Comparison of ENCODE assay signal across 21 cellular contexts in genomic region chr5:163497315-163497714, GRCh38. TPM values are rescaled to one million over a fixed set of nuclear protein-coding genes. Genes with fewer than 3 reads are reported as not detected.
DNase-seq lines count a peak whose midpoint lies in the region; ATAC-seq, FAIRE-seq and TF ChIP-seq lines count a peak whose summit lies in the region.
"Had no signal": no experiment of that assay in that cellular context is flagged by ENCODE, and none has a peak within 500 bp of the region (broad histone marks: within the 10 kb centered on the region; RNA-seq: fewer than 3 reads in every experiment).

No MANE protein-coding gene starts in this region.

- H3K4me1 Mint-ChIP-seq in Caco-2 (ENCODE audit: low read depth, unreplicated experiment) = no peaks in the 10 kb centered on the region

- BruUV-seq in GM12878 (replicated peaks; lab: Mats Ljungman, UMichigan) (no TSS peak), Caco-2 (replicated peaks; lab: Mats Ljungman, UMichigan) (no TSS peak)

- TF ChIP-seq CTCF in GM12878 (IDR thresholded peaks at IDR 0.05 in 2 of 3, conservative IDR thresholded peaks at IDR 0.05 in 1 of 3; ENCODE audit: control insufficient read depth in 2 of 3, extremely low read depth in 1 of 3, insufficient read depth in 1 of 3, low read depth in 3 of 3, low read length in 3 of 3) (no peak), Caco-2 (IDR thresholded peaks at IDR 0.05; ENCODE audit: insufficient read depth in 1 of 2, low read depth in 1 of 2, low read length in 1 of 2, severe bottlenecking in 1 of 2, unreplicated experiment in 1 of 2) (no peak)

- no peak for TF ChIP-seq RAD21 in GM12878 (IDR thresholded peaks at IDR 0.05; ENCODE audit: insufficient read depth, low read depth, low read length)

- FAIRE-seq in GM12891 (lab: Jason Lieb, UNC) (peak; percentile 48), GM12878 (lab: Jason Lieb, UNC) (no peak)

- H3K4me3 Mint-ChIP-seq in Caco-2 (ENCODE audit: unreplicated experiment) = no peak overlapping the region
- H3K4me3 Mint-ChIP-seq: HFFc6 had no signal

- peaks cover 7% of the 10 kb centered on the region for H3K36me3 Mint-ChIP-seq in Caco-2 (ENCODE audit: insufficient read depth, unreplicated experiment)

- no peaks in the 10 kb centered on the region for H3K9me3 Mint-ChIP-seq in Caco-2 (ENCODE audit: unreplicated experiment)
- H3K9me3 Mint-ChIP-seq: HFFc6 had no signal

- in situ Hi-C loops in GM12878 (cut with MboI) = no loop called here

- CTCF ChIA-PET in GM12878 (lab: Yijun Ruan, JAX) (no interaction called here), Caco-2 (lab: Charles Lee) (no interaction called here)

- no peak for TF ChIP-seq POLR2A in GM12891 (IDR thresholded peaks at IDR 0.05; ENCODE audit: low read depth, low read length)
- TF ChIP-seq POLR2A in GM12878 (IDR thresholded peaks at IDR 0.05; ENCODE audit: low read depth, low read length) = no peak

- H3K27ac ChIP-seq in GM12878 (ENCODE audit: control insufficient read depth, insufficient read depth) = no peak overlapping the region
- H3K27ac ChIP-seq: BLaER1 treated with 17β-estradiol and CSF1 and Interleukin-3, amounts not matched to agents 10 nM and 100 nM; HL-60; KMS-11 had no signal

- intact Hi-C loops in GM12878 (cut with micrococcal nuclease; ENCODE audit: unreplicated experiment) = no loop called here
- intact Hi-C loops in Caco-2 (cut with micrococcal nuclease; ENCODE audit: unreplicated experiment) = no loop called here

- no peaks in the 10 kb centered on the region; a peak in 1 of 4 replicates for H3K36me3 ChIP-seq in GM12878 (ENCODE audit: control insufficient read depth in 2 of 2, insufficient read depth in 2 of 2, low read length in 1 of 2)
- H3K36me3 ChIP-seq in Caco-2 (ENCODE audit: control insufficient read depth, insufficient read depth, low read length) = no peaks in the 10 kb centered on the region; the same call in 1 of the 2 replicates

- POLR2A ChIA-PET in GM12878 (lab: Charles Lee) (interaction anchor here (0.9 to 1.4 kb wide), 3 partner anchors 28 to 58 kb away, joined by 4 to 6 read pairs (median 4); no protein-coding TSS in a partner anchor), Caco-2 (lab: Charles Lee) (no interaction called here)

- SMC1A ChIA-PET in GM12878 (lab: Charles Lee; ENCODE audit: uncharacterized antibody, unreplicated experiment) = interaction anchor here (0.7 to 1.2 kb wide), 3 partner anchors 11 to 1390 kb away, joined by 3 to 4 read pairs (median 3); no protein-coding TSS in a partner anchor

- H3K4me1 ChIP-seq in GM12878 (ENCODE audit: control insufficient read depth, insufficient read depth, low read length) (no peaks in the 10 kb centered on the region), Caco-2 (no peaks in the 10 kb centered on the region)

- no peaks in the 10 kb centered on the region for H3K27me3 Mint-ChIP-seq in Caco-2 (ENCODE audit: insufficient read depth, unreplicated experiment)

- DNase-seq in GM12891 (ENCODE audit: insufficient read length, low spot score) = no peak
- no peak for DNase-seq in GM12878 (ENCODE audit: low read depth, low spot score)
- DNase-seq in putamen (ENCODE audit: low spot score) = no peak
- DNase-seq in Caco-2 = no peak
- DNase-seq in stimulated activated CD4-positive, alpha-beta T cell treated with anti-CD3 and anti-CD28 coated beads, Interleukin-2, amount 100 ng/mL, for 48 hours = no peak
- DNase-seq: 8988T, DMS153, EL, GOT3, HFFc6, NCI-H1092, NCI-H1694 treated with DMSO at 0.1 percent for 48 hours, NCI-H2171, NCI-H774, SIG-M5 had no signal

- TF ChIP-seq EP300 in GM12878 (IDR thresholded peaks at IDR 0.05; ENCODE audit: borderline replicate concordance in 1 of 2, control insufficient read depth in 1 of 2, low read depth in 2 of 2, low read length in 2 of 2) = no peak

- no peaks in the 10 kb centered on the region for H3K9me3 ChIP-seq in GM12878 (replicated peaks; ENCODE audit: control insufficient read depth, insufficient read depth, low read length)
- no peaks in the 10 kb centered on the region for H3K9me3 ChIP-seq in Caco-2

- H4K20me1 ChIP-seq in GM12878 (ENCODE audit: control insufficient read depth, insufficient read depth) = no peaks in the 10 kb centered on the region
- H4K20me1 ChIP-seq: BLaER1 treated with 17β-estradiol and CSF1 and Interleukin-3, amounts not matched to agents 10 nM and 100 nM had no signal

- no peak overlapping the region for H3K27ac Mint-ChIP-seq in Caco-2 (ENCODE audit: unreplicated experiment)

- no peaks in the 10 kb centered on the region for H3K79me2 ChIP-seq in GM12878 (ENCODE audit: control insufficient read depth, insufficient read depth, low read length)

- ATAC-seq in GM19351 (IDR thresholded peaks at IDR 0.05; ENCODE audit: unreplicated experiment) (peak; percentile 83), HG02885 (IDR thresholded peaks at IDR 0.05; ENCODE audit: poor library complexity, unreplicated experiment) (peak; percentile 74), GM12878 (peak; percentile 61), HG02870 (IDR thresholded peaks at IDR 0.05; ENCODE audit: unreplicated experiment) (no peak)

- H3K27me3 ChIP-seq in GM12878 (replicated peaks in 1 of 2; ENCODE audit: control insufficient read depth in 2 of 2, insufficient read depth in 2 of 2, low read length in 1 of 2) (no peaks in the 10 kb centered on the region), Caco-2 (replicated peaks; ENCODE audit: control insufficient read depth, insufficient read depth, low read length) (no peaks in the 10 kb centered on the region)
- H3K27me3 ChIP-seq: BLaER1 treated with 17β-estradiol and CSF1 and Interleukin-3, amounts not matched to agents 10 nM and 100 nM had no signal

- no peak overlapping the region; the same call in 1 of the 2 replicates for H3K4me2 ChIP-seq in GM12878 (ENCODE audit: control insufficient read depth, insufficient read depth)
- H3K4me2 ChIP-seq: BLaER1 treated with 17β-estradiol and CSF1 and Interleukin-3, amounts not matched to agents 10 nM and 100 nM; KMS-11 had no signal

- no peak overlapping the region for H2AFZ ChIP-seq in GM12878 (ENCODE audit: control insufficient read depth, low read depth, low read length)

- RAD21 ChIA-PET in GM12878 (lab: Charles Lee; ENCODE audit: unreplicated experiment) = no interaction called here

- H3K4me3 ChIP-seq in GM12878 (no peak overlapping the region), Caco-2 (ENCODE audit: low read depth, low read length) (no peak overlapping the region)
- H3K4me3 ChIP-seq: BLaER1 treated with 17β-estradiol and CSF1 and Interleukin-3, amounts not matched to agents 10 nM and 100 nM had no signal

- WGBS in GM12878 (ENCODE audit: insufficient coverage, insufficient replicate concordance, low lambda C conversion rate, missing lambda C conversion rate) = 72% methylated on average over 3 of the region's 3 CpGs

- no peak overlapping the region for H3K9ac ChIP-seq in GM12878 (ENCODE audit: control insufficient read depth, insufficient read depth, low read length)
- H3K9ac ChIP-seq: BLaER1 treated with 17β-estradiol and CSF1 and Interleukin-3, amounts not matched to agents 10 nM and 100 nM; KMS-11 had no signal

RNA-seq across cellular contexts. Expression of gene MAT2B, which starts 8.1 kb away (rescaled TPM):
- polyA plus RNA-seq in GM12891 (2012; ENCODE audit: low read depth, missing spikeins) = 48.8 TPM
- 33.1 and 35.1 TPM in 2 replicates for total RNA-seq in GM12878 (2013; cell fraction: nucleolus; rRNA removed)
- total RNA-seq in GM12878 (2014; rRNA removed) (43.2 and 53.3 TPM in 2 replicates), GM12878 (2014; rRNA removed; fragmentation: Illumina TruSeq; extraction: Trizol) (46.4 and 48.5 TPM in 2 replicates), GM12878 (2021) (48.0 and 49.7 TPM in 2 replicates), Caco-2 (2022) (23.4 and 25.1 TPM in 2 replicates)
- 39.7 TPM for polyA plus RNA-seq in GM12878 (2011; ENCODE audit: low read depth)
- polyA plus RNA-seq in GM12878 (2011; rRNA removed) (96.8 and 98.5 TPM in 2 replicates), GM12878 (2014; fragmentation: Illumina TruSeq; extraction: Trizol) (61.9 and 75.9 TPM in 2 replicates), GM12878 (2014; fragmentation: Nextera tagmentation; extraction: Ambion mirVana) (10 to 100 TPM; 65.5 to 77.7 TPM), GM12878 (2014; rRNA removed) (37.6 and 46.4 TPM in 2 replicates), GM12878 (2016; fragmentation: Nextera tagmentation; extraction: Ambion mirVana) (100 to 1,000 TPM; 119 to 122 TPM)
- polyA plus RNA-seq in GM12878 (2011; cell fraction: cytosol; rRNA removed) = 28.4 and 28.9 TPM in 2 replicates
- 27.6 and 27.7 TPM in 2 replicates for polyA plus RNA-seq in GM12878 (2011; cell fraction: nucleus; rRNA removed)
- polyA plus RNA-seq in GM12878 (2012) = 49.7 and 62.4 TPM in 2 replicates
- polyA minus RNA-seq in GM12878 (2011; rRNA and poly(A)+ RNA removed) = 29.9 and 47.2 TPM in 2 replicates
- polyA minus RNA-seq in GM12878 (2011; cell fraction: cytosol; rRNA and poly(A)+ RNA removed) = 13.9 and 17.6 TPM in 2 replicates
- 9.1 and 15.5 TPM in 2 replicates for polyA minus RNA-seq in GM12878 (2011; cell fraction: nucleus; rRNA and poly(A)+ RNA removed)

RNA-seq across cellular contexts. Expression of gene HMMR, which starts 36.9 kb away (rescaled TPM):
- 31.1 TPM for polyA plus RNA-seq in GM12891 (2012; ENCODE audit: low read depth, missing spikeins)
- total RNA-seq in GM12878 (2013; cell fraction: nucleolus; rRNA removed) = 24.5 and 26.0 TPM in 2 replicates
- total RNA-seq in GM12878 (2014; rRNA removed) (55.2 and 75.9 TPM in 2 replicates), GM12878 (2014; rRNA removed; fragmentation: Illumina TruSeq; extraction: Trizol) (96.7 and 101 TPM in 2 replicates), GM12878 (2021) (52.6 and 59.3 TPM in 2 replicates), Caco-2 (2022) (61.1 and 64.2 TPM in 2 replicates)
- polyA plus RNA-seq in GM12878 (2011; ENCODE audit: low read depth) = 13.8 TPM
- polyA plus RNA-seq in GM12878 (2011; rRNA removed) (63.9 and 131 TPM in 2 replicates), GM12878 (2014; fragmentation: Illumina TruSeq; extraction: Trizol) (93.0 and 111 TPM in 2 replicates), GM12878 (2014; fragmentation: Nextera tagmentation; extraction: Ambion mirVana) (10 to 100 TPM; 58.1 to 64.4 TPM), GM12878 (2014; rRNA removed) (36.1 and 44.1 TPM in 2 replicates), GM12878 (2016; fragmentation: Nextera tagmentation; extraction: Ambion mirVana) (100 to 1,000 TPM; 117 to 122 TPM)
- 16.7 and 19.6 TPM in 2 replicates for polyA plus RNA-seq in GM12878 (2011; cell fraction: cytosol; rRNA removed)
- 34.3 and 53.5 TPM in 2 replicates for polyA plus RNA-seq in GM12878 (2011; cell fraction: nucleus; rRNA removed)
- 18.8 and 33.5 TPM in 2 replicates for polyA plus RNA-seq in GM12878 (2012)
- 22.7 and 22.8 TPM in 2 replicates for polyA minus RNA-seq in GM12878 (2011; rRNA and poly(A)+ RNA removed)
- 10.8 and 14.7 TPM in 2 replicates for polyA minus RNA-seq in GM12878 (2011; cell fraction: cytosol; rRNA and poly(A)+ RNA removed)
- polyA minus RNA-seq in GM12878 (2011; cell fraction: nucleus; rRNA and poly(A)+ RNA removed) = 14.3 and 16.6 TPM in 2 replicates

RNA-seq across cellular contexts. Expression of gene NUDCD2, which starts 37.4 kb away (rescaled TPM):
- 22.6 TPM for polyA plus RNA-seq in GM12891 (2012; ENCODE audit: low read depth, missing spikeins)
- 38.4 and 41.6 TPM in 2 replicates for total RNA-seq in GM12878 (2013; cell fraction: nucleolus; rRNA removed)
- total RNA-seq in GM12878 (2014; rRNA removed) (23.7 and 24.1 TPM in 2 replicates), GM12878 (2014; rRNA removed; fragmentation: Illumina TruSeq; extraction: Trizol) (20.7 and 25.3 TPM in 2 replicates), GM12878 (2021) (50.4 and 53.9 TPM in 2 replicates), Caco-2 (2022) (50.0 and 50.9 TPM in 2 replicates)
- polyA plus RNA-seq in GM12878 (2011; ENCODE audit: low read depth) = 4.3 TPM
- polyA plus RNA-seq in GM12878 (2011; rRNA removed) (25.0 and 50.1 TPM in 2 replicates), GM12878 (2014; fragmentation: Illumina TruSeq; extraction: Trizol) (21.8 and 24.0 TPM in 2 replicates), GM12878 (2014; fragmentation: Nextera tagmentation; extraction: Ambion mirVana) (10 to 100 TPM in 1 of 2 experiments, 1 to 10 TPM in 1; 9.1 to 18.1 TPM), GM12878 (2014; rRNA removed) (19.5 and 22.5 TPM in 2 replicates), GM12878 (2016; fragmentation: Nextera tagmentation; extraction: Ambion mirVana) (100 to 1,000 TPM; 114 to 133 TPM)
- 7.3 and 7.8 TPM in 2 replicates for polyA plus RNA-seq in GM12878 (2011; cell fraction: cytosol; rRNA removed)
- polyA plus RNA-seq in GM12878 (2011; cell fraction: nucleus; rRNA removed) = 11.5 and 12.9 TPM in 2 replicates
- 23.8 TPM in 2 replicates for polyA plus RNA-seq in GM12878 (2012)
- polyA minus RNA-seq in GM12878 (2011; rRNA and poly(A)+ RNA removed) = 7.6 and 11.0 TPM in 2 replicates
- polyA minus RNA-seq in GM12878 (2011; cell fraction: cytosol; rRNA and poly(A)+ RNA removed) = 4.5 and 11.9 TPM in 2 replicates
- polyA minus RNA-seq in GM12878 (2011; cell fraction: nucleus; rRNA and poly(A)+ RNA removed) = 10.6 and 16.1 TPM in 2 replicates

RNA-seq across cellular contexts. Expression of gene CCNG1, which starts 59.9 kb away (rescaled TPM):
- polyA plus RNA-seq in GM12891 (2012; ENCODE audit: low read depth, missing spikeins) = 143 TPM
- total RNA-seq in GM12878 (2013; cell fraction: nucleolus; rRNA removed) = 114 and 118 TPM in 2 replicates
- total RNA-seq in GM12878 (2014; rRNA removed) = 164 and 203 TPM in 2 replicates
- total RNA-seq in GM12878 (2014; rRNA removed; fragmentation: Illumina TruSeq; extraction: Trizol) = 227 and 241 TPM in 2 replicates
- total RNA-seq in GM12878 (2021) = 182 and 189 TPM in 2 replicates
- 98.0 TPM for polyA plus RNA-seq in GM12878 (2011; ENCODE audit: low read depth)
- polyA plus RNA-seq in GM12878 (2011; rRNA removed) = 226 and 358 TPM in 2 replicates
- 74.2 and 104 TPM in 2 replicates for polyA plus RNA-seq in GM12878 (2011; cell fraction: cytosol; rRNA removed)
- polyA plus RNA-seq in GM12878 (2011; cell fraction: nucleus; rRNA removed) = 87.6 and 103 TPM in 2 replicates
- 212 and 254 TPM in 2 replicates for polyA plus RNA-seq in GM12878 (2012)
- polyA plus RNA-seq in GM12878 (2014; fragmentation: Illumina TruSeq; extraction: Trizol) = 180 and 248 TPM in 2 replicates
- 100 to 1,000 TPM; 200 to 274 TPM for polyA plus RNA-seq in GM12878 (2014; fragmentation: Nextera tagmentation; extraction: Ambion mirVana)
- polyA plus RNA-seq in GM12878 (2014; rRNA removed) = 70.4 and 90.1 TPM in 2 replicates
- 100 to 1,000 TPM; 199 to 204 TPM for polyA plus RNA-seq in GM12878 (2016; fragmentation: Nextera tagmentation; extraction: Ambion mirVana)
- polyA minus RNA-seq in GM12878 (2011; rRNA and poly(A)+ RNA removed) = 117 and 211 TPM in 2 replicates
- polyA minus RNA-seq in GM12878 (2011; cell fraction: cytosol; rRNA and poly(A)+ RNA removed) = 77.0 and 89.1 TPM in 2 replicates
- polyA minus RNA-seq in GM12878 (2011; cell fraction: nucleus; rRNA and poly(A)+ RNA removed) = 23.2 and 34.7 TPM in 2 replicates
- total RNA-seq in Caco-2 (2022) = 175 and 181 TPM in 2 replicates
